Comparison of ENCODE assay signal across 13 cellular contexts in the genomic region with DNA sequence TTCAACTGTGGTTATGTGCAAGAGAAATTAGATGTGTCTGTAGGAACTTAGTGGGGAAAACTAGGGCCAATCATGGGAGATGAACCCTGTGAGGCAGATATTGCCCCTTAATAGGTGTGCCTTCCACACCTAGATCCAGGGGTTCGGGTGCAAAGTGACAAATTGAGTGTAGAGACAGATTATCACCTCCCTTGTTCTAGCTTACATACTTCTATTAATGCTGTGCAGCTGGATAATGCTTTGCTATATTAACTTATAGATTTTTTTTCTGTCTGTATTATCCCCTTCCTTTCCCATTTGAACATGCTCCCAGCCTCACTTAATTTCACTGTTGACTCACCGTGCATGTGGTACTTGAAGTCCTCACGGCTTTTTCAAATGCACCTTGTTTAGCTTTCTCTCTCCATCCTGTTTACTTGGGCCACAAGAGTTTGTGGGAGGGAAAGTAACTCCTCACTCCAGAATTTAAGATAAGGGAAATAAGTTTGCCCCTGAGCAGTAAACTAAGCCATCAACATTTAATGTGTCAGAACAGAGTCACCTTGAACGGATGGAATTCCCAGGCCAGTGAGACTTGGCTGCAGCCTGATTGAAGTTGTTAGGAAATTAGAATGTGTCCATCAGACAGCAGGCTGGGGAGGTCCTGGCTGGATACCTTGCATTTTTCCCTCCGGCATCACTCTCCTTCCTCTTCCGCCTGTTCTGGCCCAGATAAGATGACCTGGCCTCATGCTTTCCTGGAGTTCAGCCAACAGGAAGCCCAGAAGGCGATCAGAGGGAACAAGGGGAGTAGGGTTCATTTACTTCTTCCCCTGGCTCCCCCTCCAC.
A peak's percentile ranks its signal among the peaks of the same experiment; 100 is the strongest.
DNase-seq lines count a peak whose midpoint lies in the region; ATAC-seq and TF ChIP-seq lines count a peak whose summit lies in the region.
"Had no signal": no experiment of that assay in that cellular context is flagged by ENCODE, and none has a peak within 500 bp of the region (broad histone marks: within the 10 kb centered on the region; RNA-seq: fewer than 3 reads in every experiment).

No MANE protein-coding gene starts in this region.

- no peaks in the 10 kb centered on the region for H3K79me2 ChIP-seq in mammary epithelial cell (ENCODE audit: insufficient read depth, low read length)

- peaks cover 8% of the 10 kb centered on the region for H3K36me3 Mint-ChIP-seq in MCF 10A (ENCODE audit: insufficient read depth, unreplicated experiment)
- H3K36me3 Mint-ChIP-seq: activated naive CD8-positive, alpha-beta T cell treated with anti-CD3 and anti-CD28 coated beads, Interleukin-2, amount 10 ng/mL, durations not matched to agents 7 days and 5 days had no signal

- H3K27ac Mint-ChIP-seq in MCF 10A (ENCODE audit: low read depth, unreplicated experiment) = no peak overlapping the region
- H3K27ac Mint-ChIP-seq: activated naive CD8-positive, alpha-beta T cell treated with anti-CD3 and anti-CD28 coated beads, Interleukin-2, amount 10 ng/mL, durations not matched to agents 7 days and 5 days had no signal

- H2AFZ ChIP-seq in mammary epithelial cell (ENCODE audit: low read depth, low read length) = no peak overlapping the region

- peaks cover 3% of the 10 kb centered on the region for H3K4me1 ChIP-seq in mammary epithelial cell (ENCODE audit: insufficient read depth, low read length)
- peaks cover 0 to 6% (median 1%) of the 10 kb centered on the region in 4 donors for H3K4me1 ChIP-seq in stomach

- no peak overlapping the region for H3K4me3 Mint-ChIP-seq in MCF 10A (ENCODE audit: unreplicated experiment)
- H3K4me3 Mint-ChIP-seq: activated naive CD8-positive, alpha-beta T cell treated with anti-CD3 and anti-CD28 coated beads, Interleukin-2, amount 10 ng/mL, durations not matched to agents 7 days and 5 days had no signal

- in situ Hi-C loops in mammary epithelial cell (cut with MboI; ENCODE audit: low sequenced_read_pairs in 2 of 2) = no loop called here

- no peak for TF ChIP-seq POLR2A in stomach (IDR thresholded peaks at IDR 0.05)

- 37% methylated on average over 6 of the region's 7 CpGs for WGBS in mammary epithelial cell (ENCODE audit: low coverage, missing lambda C conversion rate)
- 33 to 56% (median 41%) methylated on average over 7 of the region's 7 CpGs for WGBS in stomach, 5 donors

- no peak overlapping the region for H3K4me2 ChIP-seq in mammary epithelial cell (ENCODE audit: insufficient read depth, low read depth, low read length)
- H3K4me2 ChIP-seq: KMS-11 had no signal

- POLR2A ChIA-PET in MCF 10A (lab: Yijun Ruan, JAX) = no interaction called here
- POLR2A ChIA-PET in RWPE1 (lab: Yijun Ruan, JAX; ENCODE audit: low non-redundant PET) = no interaction called here

- no peak overlapping the region for H3K27ac ChIP-seq in mammary epithelial cell (ENCODE audit: insufficient read depth, low read depth, low read length)
- no peak overlapping the region for H3K27ac ChIP-seq in RWPE1
- no peak overlapping the region for H3K27ac ChIP-seq in stomach
- H3K27ac ChIP-seq: KMS-11 had no signal

- H3K36me3 ChIP-seq in mammary epithelial cell (ENCODE audit: insufficient read depth, low read length) (no peaks in the 10 kb centered on the region), stomach (no peaks in the 10 kb centered on the region)

- dilution Hi-C loops in mammary epithelial cell (cut with HindIII; ENCODE audit: low sequenced_read_pairs) = no loop called here

- no peak overlapping the region for H3K9ac ChIP-seq in mammary epithelial cell (ENCODE audit: insufficient read depth, low read length)
- H3K9ac ChIP-seq: KMS-11 had no signal

- no peak for ATAC-seq in HG03108 (IDR thresholded peaks at IDR 0.05; ENCODE audit: unreplicated experiment)

- CTCF ChIA-PET in MCF 10A (lab: Yijun Ruan, JAX) = interaction anchor here (0.6 kb wide), 1 partner anchor 10 kb away, joined by 3 read pairs; no protein-coding TSS in a partner anchor
- CTCF ChIA-PET in mammary epithelial cell (lab: Charles Lee; ENCODE audit: low non-redundant PET) = no interaction called here
- CTCF ChIA-PET in RWPE1 (lab: Yijun Ruan, JAX) = no interaction called here

- no peak for TF ChIP-seq EP300 in stomach (IDR thresholded peaks at IDR 0.05)

- H3K4me3 ChIP-seq in mammary epithelial cell (replicated peaks in 1 of 3; ENCODE audit: insufficient read depth in 1 of 3, low read depth in 2 of 3, low read length in 3 of 3) (no peak overlapping the region), fibroblast of pulmonary artery (replicated peaks; ENCODE audit: low read depth, low read length) (no peak overlapping the region), stomach (no peak overlapping the region)

- H4K20me1 ChIP-seq in mammary epithelial cell (ENCODE audit: insufficient read depth, low read length) = no peaks in the 10 kb centered on the region

- peaks cover 2% of the 10 kb centered on the region for H3K9me3 ChIP-seq in mammary epithelial cell (replicated peaks; ENCODE audit: insufficient read depth, low read length)
- peaks cover 0 to 28% (median 10%) of the 10 kb centered on the region in 4 donors for H3K9me3 ChIP-seq in stomach

- TF ChIP-seq CTCF in MCF 10A (IDR thresholded peaks at IDR 0.05; ENCODE audit: unreplicated experiment) (no peak), mammary epithelial cell (conservative IDR thresholded peaks at IDR 0.05 in 1 of 2, IDR thresholded peaks at IDR 0.05 in 1 of 2; ENCODE audit: extremely low read depth in 1 of 2, insufficient read depth in 1 of 2, low read depth in 1 of 2, low read length in 2 of 2) (no peak), RWPE1 (conservative IDR thresholded peaks at IDR 0.05; ENCODE audit: low read depth) (no peak), fibroblast of pulmonary artery (IDR thresholded peaks at IDR 0.05; ENCODE audit: low read length, missing control alignments) (no peak), stomach (IDR thresholded peaks at IDR 0.05) (no peak)

- H3K27me3 Mint-ChIP-seq in MCF 10A (ENCODE audit: insufficient read depth, unreplicated experiment) = peaks cover 70% of the 10 kb centered on the region

- DNase-seq in MCF 10A (ENCODE audit: unreplicated experiment) (peak; percentile 10), mammary epithelial cell (no peak), RWPE1 (ENCODE audit: low spot score) (peak; percentile 14), fibroblast of pulmonary artery (ENCODE audit: low read depth) (peak; percentile 29), stomach (peak; percentile 39), hippocampal formation (lab: John Stamatoyannopoulos, UW) (no peak), amygdala (lab: John Stamatoyannopoulos, UW) (no peak)
- DNase-seq: activated CD4-positive, CD25-positive, alpha-beta regulatory T cell treated with anti-CD3 and anti-CD28 coated beads, Interleukin-2, amount 50 U/mL, for 72 hours; activated naive CD8-positive, alpha-beta T cell treated with anti-CD3 and anti-CD28 coated beads, Interleukin-2, amount 10 ng/mL, durations not matched to agents 7 days and 5 days; NCI-H1930; posterior cingulate gyrus had no signal

- H3K27me3 ChIP-seq in mammary epithelial cell (ENCODE audit: insufficient read depth, low read length) = no peaks in the 10 kb centered on the region
- H3K27me3 ChIP-seq in stomach = peaks cover 0 to 7% (median 0%) of the 10 kb centered on the region in 3 donors

- intact Hi-C loops in MCF 10A (cut with micrococcal nuclease) (no loop called here), mammary epithelial cell (cut with micrococcal nuclease) (no loop called here), stomach (cut with DNase I; ENCODE audit: low total_unique reads) (no loop called here)

- H3K4me1 Mint-ChIP-seq in MCF 10A (ENCODE audit: insufficient read depth, unreplicated experiment) = peaks cover 3% of the 10 kb centered on the region

- no peaks in the 10 kb centered on the region for H3K9me3 Mint-ChIP-seq in MCF 10A (ENCODE audit: unreplicated experiment)

- BruUV-seq in MCF 10A (replicated peaks; lab: Mats Ljungman, UMichigan) (no TSS peak), mammary epithelial cell (replicated peaks; lab: Mats Ljungman, UMichigan) (no TSS peak)

Comparison
In these comparisons a context has a peak if more than half of its experiments do, and no peak if none do; other contexts are left out.
1. DNase-seq: peak in MCF 10A (single experiment), RWPE1 (single experiment), fibroblast of pulmonary artery (single experiment) and stomach (single experiment); none in mammary epithelial cell (single experiment), hippocampal formation (0 of 2) and amygdala (0 of 56).